30 cellular contexts compared by ENCODE assay signal in genomic region chr1:46004491-46004890, GRCh38.
"Had no signal": no experiment of that assay in that cellular context is flagged by ENCODE, and none has a peak within 500 bp of the region (broad histone marks: within the 10 kb centered on the region; RNA-seq: fewer than 3 reads in every experiment).

No MANE protein-coding gene starts in this region.

- H3K9me3 ChIP-seq: neutrophil, pancreas, psoas muscle, spleen, suprapubic skin, testis, tibial artery, transverse colon, upper lobe of right lung, uterus had no signal

- H3K4me2 ChIP-seq: smooth muscle cell had no signal

- H3K4me3 ChIP-seq: pancreas, psoas muscle, skin epidermis, smooth muscle cell, spleen, suprapubic skin, testis, tibial artery, transverse colon, upper lobe of right lung, uterus had no signal

- H3K27ac Mint-ChIP-seq: naive thymus-derived CD4-positive, alpha-beta T cell; natural killer cell; nephron; stimulated activated memory B cell treated with anti-CD40 and anti-IgM and Interleukin-4, amounts not matched to agents 10 μg/mL and 1 μg/mL and 100 μg/mL, for 72 hours; type B pancreatic cell had no signal

- H3K27me3 Mint-ChIP-seq: naive thymus-derived CD4-positive, alpha-beta T cell; stimulated activated memory B cell treated with anti-CD40 and anti-IgM and Interleukin-4, amounts not matched to agents 10 μg/mL and 1 μg/mL and 100 μg/mL, for 72 hours; stimulated activated naive CD8-positive, alpha-beta T cell treated with anti-CD3 and anti-CD28 coated beads, Interleukin-15, amount 100 ng/mL, for 72 hours; type B pancreatic cell had no signal

- H3K4me3 Mint-ChIP-seq: naive thymus-derived CD4-positive, alpha-beta T cell; natural killer cell; nephron; neural crest cell; stimulated activated memory B cell treated with anti-CD40 and anti-IgM and Interleukin-4, amounts not matched to agents 10 μg/mL and 1 μg/mL and 100 μg/mL, for 72 hours; stimulated activated naive CD8-positive, alpha-beta T cell treated with anti-CD3 and anti-CD28 coated beads, Interleukin-15, amount 100 ng/mL, for 72 hours; type B pancreatic cell had no signal

- H3K27me3 ChIP-seq: neutrophil, pancreas, spleen, suprapubic skin, testis, tibial artery, transverse colon, upper lobe of right lung, uterus had no signal

- H3K27ac ChIP-seq: neutrophil, pancreas, psoas muscle, skin epidermis, spleen, suprapubic skin, testis, tibial artery, transverse colon, upper lobe of right lung, uterus had no signal

- H3K9me3 Mint-ChIP-seq: naive thymus-derived CD4-positive, alpha-beta T cell; natural killer cell; nephron; neural crest cell; stimulated activated memory B cell treated with anti-CD40 and anti-IgM and Interleukin-4, amounts not matched to agents 10 μg/mL and 1 μg/mL and 100 μg/mL, for 72 hours; stimulated activated naive CD8-positive, alpha-beta T cell treated with anti-CD3 and anti-CD28 coated beads, Interleukin-15, amount 100 ng/mL, for 72 hours; type B pancreatic cell had no signal

- H3K4me1 Mint-ChIP-seq: nephron; neural crest cell; stimulated activated memory B cell treated with anti-CD40 and anti-IgM and Interleukin-4, amounts not matched to agents 10 μg/mL and 1 μg/mL and 100 μg/mL, for 72 hours; stimulated activated naive CD8-positive, alpha-beta T cell treated with anti-CD3 and anti-CD28 coated beads, Interleukin-15, amount 100 ng/mL, for 72 hours had no signal

- DNase-seq: naive thymus-derived CD4-positive, alpha-beta T cell; natural killer cell; nucleus accumbens; pancreas; psoas muscle; right cardiac atrium; spleen; stimulated activated CD4-positive, alpha-beta T cell treated with anti-CD3 and anti-CD28 coated beads, Interleukin-12 subunit alpha, Interleukin-12 subunit beta, amount 100 ng/mL, for 4 hours; stimulated activated CD4-positive, alpha-beta T cell treated with anti-CD3 and anti-CD28 coated beads, Interleukin-1b, Interleukin-23, amount 100 ng/mL, for 48 hours; stimulated activated CD4-positive, alpha-beta T cell treated with anti-CD3 and anti-CD28 coated beads, Interleukin-4, amount 100 ng/mL, for 1 hour; stimulated activated CD4-positive, alpha-beta T cell treated with anti-CD3 and anti-CD28 coated beads, Interleukin-4, amount 100 ng/mL, for 4 hours; stimulated activated CD8-positive, alpha-beta memory T cell treated with anti-CD3 and anti-CD28 coated beads, Interleukin-4, amount 100 ng/mL, for 48 hours; stimulated activated naive CD4-positive, alpha-beta T cell; stimulated activated naive CD8-positive, alpha-beta T cell treated with anti-CD3 and anti-CD28 coated beads, Interleukin-15, amount 100 ng/mL, for 72 hours; stimulated activated naive CD8-positive, alpha-beta T cell treated with anti-CD3 and anti-CD28 coated beads, Interleukin-15, Interleukin-2, amounts not matched to agents 100 U/mL and 50 U/mL, for 24 hours; substantia nigra; testis; tibial artery; transverse colon; upper lobe of right lung; uterus had no signal

- FAIRE-seq: pancreas had no signal

- H3K36me3 ChIP-seq: uterus had no signal

- ATAC-seq: naive thymus-derived CD4-positive, alpha-beta T cell; natural killer cell; pancreas; psoas muscle; right cardiac atrium; sciatic nerve; stimulated activated memory B cell treated with anti-CD40 and anti-IgM and Interleukin-4, amounts not matched to agents 10 μg/mL and 1 μg/mL and 100 μg/mL, for 72 hours; stimulated activated naive CD8-positive, alpha-beta T cell treated with anti-CD3 and anti-CD28 coated beads, Interleukin-15, amount 100 ng/mL, for 72 hours; stimulated activated naive CD8-positive, alpha-beta T cell treated with anti-CD3 and anti-CD28 coated beads, Interleukin-15, Interleukin-2, amounts not matched to agents 100 U/mL and 50 U/mL, for 24 hours; upper lobe of right lung had no signal

- H3K4me1 ChIP-seq: pancreas, psoas muscle, suprapubic skin, testis, tibial artery, transverse colon, uterus had no signal
